ENCODE assay signal across 23 cellular contexts in genomic region chr22:49257551-49257951, GRCh38.
A peak's percentile ranks its signal among the peaks of the same experiment; 100 is the strongest.
DNase-seq lines count a peak whose midpoint lies in the region; TF ChIP-seq lines count a peak whose summit lies in the region.
"Had no signal": no experiment of that assay in that cellular context is flagged by ENCODE, and none has a peak within 500 bp of the region (broad histone marks: within the 10 kb centered on the region; RNA-seq: fewer than 3 reads in every experiment).

No MANE protein-coding gene starts in this region.

- H3K4me1 ChIP-seq in tibial artery: no peaks in the 10 kb centered on the region

- intact Hi-C loops in activated naive CD4-positive, alpha-beta T cell treated with anti-CD3 and anti-CD28 coated beads for 36 hours (cut with micrococcal nuclease): no loop called here
- intact Hi-C loops in tibial artery (cut with DNase I; ENCODE audit: low total_unique reads) (no loop called here), MCF 10A (cut with micrococcal nuclease) (no loop called here)

- H3K9me3 Mint-ChIP-seq in activated naive CD4-positive, alpha-beta T cell treated with anti-CD3 and anti-CD28 coated beads, Interleukin-2, amount 10 ng/mL, durations not matched to agents 7 days and 5 days: no peaks in the 10 kb centered on the region
- no peaks in the 10 kb centered on the region for H3K9me3 Mint-ChIP-seq in activated naive CD4-positive, alpha-beta T cell treated with anti-CD3 and anti-CD28 coated beads for 36 hours
- peaks cover 35% of the 10 kb centered on the region for H3K9me3 Mint-ChIP-seq in MCF 10A (ENCODE audit: unreplicated experiment)

- H3K4me3 ChIP-seq in coronary artery (no peak overlapping the region), tibial artery (no peak overlapping the region)

- no peaks in the 10 kb centered on the region for H3K4me1 Mint-ChIP-seq in activated naive CD4-positive, alpha-beta T cell treated with anti-CD3 and anti-CD28 coated beads, Interleukin-2, amount 10 ng/mL, durations not matched to agents 7 days and 5 days
- no peaks in the 10 kb centered on the region for H3K4me1 Mint-ChIP-seq in activated naive CD4-positive, alpha-beta T cell treated with anti-CD3 and anti-CD28 coated beads for 36 hours (ENCODE audit: low read depth)
- H3K4me1 Mint-ChIP-seq in MCF 10A (ENCODE audit: insufficient read depth, unreplicated experiment): no peaks in the 10 kb centered on the region
- H3K4me1 Mint-ChIP-seq: B cell, CD14-positive monocyte had no signal

- DNase-seq in activated naive CD4-positive, alpha-beta T cell treated with anti-CD3 and anti-CD28 coated beads, Interleukin-2, amount 10 ng/mL, durations not matched to agents 7 days and 5 days: peak; percentile 8
- no peak for DNase-seq in activated naive CD4-positive, alpha-beta T cell treated with anti-CD3 and anti-CD28 coated beads for 36 hours
- peak; percentile 33 for DNase-seq in coronary artery (ENCODE audit: low spot score)
- peak; percentile 74 for DNase-seq in mesenteric fat pad (ENCODE audit: low spot score)
- peak; percentile 10 to 27 for DNase-seq in tibial artery
- no peak for DNase-seq in HT-29 (ENCODE audit: low spot score)
- no peak for DNase-seq in MCF 10A (ENCODE audit: unreplicated experiment)
- DNase-seq in caudate nucleus (lab: John Stamatoyannopoulos, UW): no peak
- DNase-seq: GOT3; KBM-7; MV-4-11; NCI-H1105 treated with DMSO at 0.1 percent for 48 hours; NCI-H1694; NCI-H2081; NCI-H2171; NCI-H345; NCI-H524; NCI-H774; NK-92 treated with Interleukin-12 subunit alpha and Interleukin-12 subunit beta, amount 100 ng/mL, for 24 hours; SIG-M5 had no signal

- H3K36me3 Mint-ChIP-seq in activated naive CD4-positive, alpha-beta T cell treated with anti-CD3 and anti-CD28 coated beads, Interleukin-2, amount 10 ng/mL, durations not matched to agents 7 days and 5 days: no peaks in the 10 kb centered on the region
- H3K36me3 Mint-ChIP-seq in activated naive CD4-positive, alpha-beta T cell treated with anti-CD3 and anti-CD28 coated beads for 36 hours (ENCODE audit: low read depth): no peaks in the 10 kb centered on the region
- no peaks in the 10 kb centered on the region for H3K36me3 Mint-ChIP-seq in MCF 10A (ENCODE audit: insufficient read depth, unreplicated experiment)
- H3K36me3 Mint-ChIP-seq: CD14-positive monocyte had no signal

- no peaks in the 10 kb centered on the region for H3K27me3 Mint-ChIP-seq in activated naive CD4-positive, alpha-beta T cell treated with anti-CD3 and anti-CD28 coated beads, Interleukin-2, amount 10 ng/mL, durations not matched to agents 7 days and 5 days
- peaks cover 11% of the 10 kb centered on the region for H3K27me3 Mint-ChIP-seq in activated naive CD4-positive, alpha-beta T cell treated with anti-CD3 and anti-CD28 coated beads for 36 hours (ENCODE audit: low read depth)
- H3K27me3 Mint-ChIP-seq in MCF 10A (ENCODE audit: insufficient read depth, unreplicated experiment): no peaks in the 10 kb centered on the region

- peaks cover 0 to 1% (median 0%) of the 10 kb centered on the region in 3 donors for H3K9me3 ChIP-seq in tibial artery

- H3K4me3 Mint-ChIP-seq in activated naive CD4-positive, alpha-beta T cell treated with anti-CD3 and anti-CD28 coated beads, Interleukin-2, amount 10 ng/mL, durations not matched to agents 7 days and 5 days: no peak overlapping the region
- H3K4me3 Mint-ChIP-seq in activated naive CD4-positive, alpha-beta T cell treated with anti-CD3 and anti-CD28 coated beads for 36 hours: no peak overlapping the region
- no peak overlapping the region for H3K4me3 Mint-ChIP-seq in MCF 10A (ENCODE audit: unreplicated experiment)
- H3K4me3 Mint-ChIP-seq: B cell, CD14-positive monocyte had no signal

- no peak overlapping the region for H3K27ac ChIP-seq in coronary artery
- no peak overlapping the region for H3K27ac ChIP-seq in tibial artery
- no peak overlapping the region for H3K27ac ChIP-seq in caudate nucleus (ENCODE audit: low read depth, low read length)
- H3K27ac ChIP-seq: RWPE1 had no signal

- POLR2A ChIA-PET in MCF 10A (lab: Yijun Ruan, JAX): no interaction called here

- TF ChIP-seq CTCF in coronary artery (IDR thresholded peaks at IDR 0.05) (no peak), tibial artery (IDR thresholded peaks at IDR 0.05) (no peak), MCF 10A (IDR thresholded peaks at IDR 0.05; ENCODE audit: unreplicated experiment) (no peak)

- H3K27me3 ChIP-seq in tibial artery: peaks cover 0 to 15% of the 10 kb centered on the region in 2 donors

- H3K27ac Mint-ChIP-seq in activated naive CD4-positive, alpha-beta T cell treated with anti-CD3 and anti-CD28 coated beads, Interleukin-2, amount 10 ng/mL, durations not matched to agents 7 days and 5 days: no peak overlapping the region
- no peak overlapping the region for H3K27ac Mint-ChIP-seq in activated naive CD4-positive, alpha-beta T cell treated with anti-CD3 and anti-CD28 coated beads for 36 hours
- no peak overlapping the region for H3K27ac Mint-ChIP-seq in MCF 10A (ENCODE audit: low read depth, unreplicated experiment)
- H3K27ac Mint-ChIP-seq: B cell, CD14-positive monocyte had no signal

- no peaks in the 10 kb centered on the region for H3K36me3 ChIP-seq in tibial artery

- CTCF ChIA-PET in activated naive CD4-positive, alpha-beta T cell treated with anti-CD3 and anti-CD28 coated beads, Interleukin-2, amount 10 ng/mL, durations not matched to agents 7 days and 5 days (lab: Charles Lee): no interaction called here
- CTCF ChIA-PET in activated naive CD4-positive, alpha-beta T cell treated with anti-CD3 and anti-CD28 coated beads for 36 hours (lab: Charles Lee): no interaction called here
- CTCF ChIA-PET in MCF 10A (lab: Yijun Ruan, JAX): no interaction called here

- no TSS peak for BruUV-seq in MCF 10A (replicated peaks; lab: Mats Ljungman, UMichigan)

Comparison
In these comparisons a context has a peak if more than half of its experiments do, and no peak if none do; other contexts are left out.
1. DNase-seq: peak in activated naive CD4-positive, alpha-beta T cell treated with anti-CD3 and anti-CD28 coated beads, Interleukin-2, amount 10 ng/mL, durations not matched to agents 7 days and 5 days (single experiment), coronary artery (single experiment), mesenteric fat pad (single experiment) and tibial artery (2 of 2); none in activated naive CD4-positive, alpha-beta T cell treated with anti-CD3 and anti-CD28 coated beads for 36 hours (single experiment), HT-29 (single experiment), MCF 10A (single experiment) and caudate nucleus (0 of 61).